8 cellular contexts compared by ENCODE assay signal in genomic region chr18:79507076-79507545, GRCh38.
DNase-seq lines count a peak whose midpoint lies in the region; ATAC-seq, FAIRE-seq and TF ChIP-seq lines count a peak whose summit lies in the region.

No MANE protein-coding gene starts in this region.

- peak overlapping the region; percentile 94 to 96 for H3K27ac Mint-ChIP-seq in stimulated activated naive CD8-positive, alpha-beta T cell treated with anti-CD3 and anti-CD28 coated beads, Interleukin-15, amount 100 ng/mL, for 72 hours

- FAIRE-seq in D721Med (lab: Jason Lieb, UNC), result no peak

- H3K4me3 Mint-ChIP-seq in stimulated activated naive CD8-positive, alpha-beta T cell treated with anti-CD3 and anti-CD28 coated beads, Interleukin-15, amount 100 ng/mL, for 72 hours, result peak overlapping the region; percentile 75 to 77

- peaks cover 17 to 32% of the 10 kb centered on the region in 2 donors for H3K4me1 ChIP-seq in left lung

- H3K9me3 ChIP-seq in left lung, result no peaks in the 10 kb centered on the region

- no peak for TF ChIP-seq CTCF in left lung (IDR thresholded peaks at IDR 0.05)
- no peak for TF ChIP-seq CTCF in D721Med (IDR thresholded peaks at IDR 0.05; ENCODE audit: insufficient read depth, missing control alignments)

- intact Hi-C loops in left lung (cut with DNase I), result no loop called here

- H3K9me3 Mint-ChIP-seq in stimulated activated naive CD8-positive, alpha-beta T cell treated with anti-CD3 and anti-CD28 coated beads, Interleukin-15, amount 100 ng/mL, for 72 hours, result no peaks in the 10 kb centered on the region

- ATAC-seq in GM18505 (IDR thresholded peaks at IDR 0.05; ENCODE audit: unreplicated experiment) (peak; percentile 41), left lung (peak; percentile 78), HG02852 (IDR thresholded peaks at IDR 0.05; ENCODE audit: unreplicated experiment) (no peak)
- ATAC-seq in stimulated activated naive CD8-positive, alpha-beta T cell treated with anti-CD3 and anti-CD28 coated beads, Interleukin-15, amount 100 ng/mL, for 72 hours, result peak; percentile 64

- H3K4me1 Mint-ChIP-seq in stimulated activated naive CD8-positive, alpha-beta T cell treated with anti-CD3 and anti-CD28 coated beads, Interleukin-15, amount 100 ng/mL, for 72 hours, result peaks cover 82% of the 10 kb centered on the region

- H3K27ac ChIP-seq in caudate nucleus (ENCODE audit: low read depth, low read length), result peak overlapping the region; percentile 94
- H3K27ac ChIP-seq in left lung, result peak overlapping the region; percentile 77 to 84

- DNase-seq in NCI-H1694 (lab: John Stamatoyannopoulos, UW) (peak; percentile 44), caudate nucleus (lab: John Stamatoyannopoulos, UW) (peak in 25 of 61 donors; percentile 11 to 66 (median 48)), left lung (peak; percentile 62 to 82), kidney glomerular epithelial cell (lab: John Stamatoyannopoulos, UW) (no peak), D721Med (ENCODE audit: insufficient read length, low spot score) (no peak)
- peak in 1 of 2 donors; percentile 36 for DNase-seq in stimulated activated naive CD8-positive, alpha-beta T cell treated with anti-CD3 and anti-CD28 coated beads, Interleukin-15, amount 100 ng/mL, for 72 hours

- peak overlapping the region; percentile 10 to 26 for H3K4me3 ChIP-seq in left lung

- H3K36me3 ChIP-seq in left lung, result no peaks in the 10 kb centered on the region

- no peak for TF ChIP-seq POLR2A in GM18505 (IDR thresholded peaks at IDR 0.05; ENCODE audit: borderline replicate concordance, extremely low read depth, insufficient read depth, insufficient read length)

- no peaks in the 10 kb centered on the region for H3K27me3 Mint-ChIP-seq in stimulated activated naive CD8-positive, alpha-beta T cell treated with anti-CD3 and anti-CD28 coated beads, Interleukin-15, amount 100 ng/mL, for 72 hours

- H3K27me3 ChIP-seq in left lung, result no peaks in the 10 kb centered on the region

Comparison
In these comparisons a context has a peak if more than half of its experiments do, and no peak if none do; other contexts are left out.
1. DNase-seq: peak in NCI-H1694 (single experiment) and left lung (2 of 2); none in kidney glomerular epithelial cell (single experiment) and D721Med (single experiment).